In the genomic region with DNA sequence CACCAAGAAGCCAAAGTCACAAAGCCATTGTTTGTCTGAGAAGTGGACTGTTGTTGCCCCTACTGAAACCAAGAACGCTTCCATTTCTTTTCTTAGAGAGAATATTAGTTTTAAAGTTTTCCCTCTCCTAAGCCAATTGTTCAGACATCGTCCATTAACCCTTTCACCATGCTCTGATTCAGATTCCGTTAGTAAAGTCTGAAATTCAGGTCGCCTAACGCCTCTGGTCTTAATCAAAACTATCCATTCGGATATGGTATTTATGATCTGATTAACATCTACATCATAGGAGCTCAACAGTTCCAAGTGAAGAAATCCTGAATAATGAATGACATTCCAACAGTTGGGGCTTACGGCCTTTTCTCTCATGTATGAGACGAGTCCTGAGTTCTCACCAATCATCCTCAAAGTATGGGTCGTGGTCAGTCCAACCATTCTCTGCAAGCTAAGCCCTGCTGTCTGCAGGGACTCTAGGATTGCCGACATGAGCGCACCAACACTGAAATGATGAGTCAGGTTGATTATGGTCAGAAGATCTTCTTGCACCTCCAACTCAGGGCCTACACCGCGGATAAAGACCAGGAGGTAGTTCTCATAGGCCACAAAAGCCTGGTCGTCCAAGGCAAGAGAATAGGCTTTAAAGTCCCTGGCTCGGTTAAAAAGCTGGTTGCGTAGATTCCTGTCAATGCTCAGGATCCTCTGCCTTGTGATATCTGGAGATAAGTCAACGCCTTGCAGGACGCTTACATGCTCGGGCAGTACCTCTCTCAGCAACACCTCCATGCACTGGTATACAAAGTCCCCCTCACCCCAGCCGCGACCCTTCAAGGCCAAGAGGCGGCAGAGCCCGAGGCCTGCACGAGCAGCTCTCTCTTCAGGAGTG, we compare ENCODE assay signal across 8 cellular contexts. TPM values are rescaled to one million over a fixed set of nuclear protein-coding genes. Genes with fewer than 3 reads are reported as not detected.
A peak's percentile ranks its signal among the peaks of the same experiment; 100 is the strongest.
DNase-seq lines count a peak whose midpoint lies in the region; ATAC-seq lines count a peak whose summit lies in the region.

No MANE protein-coding gene starts in this region.

- peak; percentile 66 for DNase-seq in activated CD8-positive, alpha-beta memory T cell treated with anti-CD3 and anti-CD28 coated beads, Interleukin-2, amount 10 ng/mL, durations not matched to agents 7 days and 5 days
- DNase-seq in activated CD8-positive, alpha-beta memory T cell treated with anti-CD3 and anti-CD28 coated beads, Interleukin-2, amount 50 U/mL, for 48 hours: no peak
- peak; percentile 35 for DNase-seq in activated CD8-positive, alpha-beta T cell treated with anti-CD3 and anti-CD28 coated beads, Interleukin-2, amount 10 ng/mL, durations not matched to agents 7 days and 5 days
- peak; percentile 47 for DNase-seq in stromal cell of bone marrow (ENCODE audit: low read depth)
- no peak for DNase-seq in NCI-H1092 (lab: John Stamatoyannopoulos, UW)

- H3K27ac Mint-ChIP-seq in activated CD8-positive, alpha-beta memory T cell treated with anti-CD3 and anti-CD28 coated beads, Interleukin-2, amount 10 ng/mL, durations not matched to agents 7 days and 5 days: no peak overlapping the region
- no peak overlapping the region for H3K27ac Mint-ChIP-seq in activated CD8-positive, alpha-beta T cell treated with anti-CD3 and anti-CD28 coated beads, Interleukin-2, amount 10 ng/mL, durations not matched to agents 7 days and 5 days
- no peak overlapping the region for H3K27ac Mint-ChIP-seq in stimulated activated memory B cell treated with anti-CD40 and anti-IgM and Interleukin-4, amounts not matched to agents 10 μg/mL and 1 μg/mL and 100 μg/mL, for 72 hours

- ATAC-seq in activated CD8-positive, alpha-beta memory T cell treated with anti-CD3 and anti-CD28 coated beads, Interleukin-2, amount 10 ng/mL, durations not matched to agents 7 days and 5 days: no peak
- ATAC-seq in activated CD8-positive, alpha-beta T cell treated with anti-CD3 and anti-CD28 coated beads, Interleukin-2, amount 10 ng/mL, durations not matched to agents 7 days and 5 days: no peak
- no peak for ATAC-seq in stimulated activated memory B cell treated with anti-CD40 and anti-IgM and Interleukin-4, amounts not matched to agents 10 μg/mL and 1 μg/mL and 100 μg/mL, for 72 hours
- ATAC-seq in GM19395 (IDR thresholded peaks at IDR 0.05; ENCODE audit: unreplicated experiment): no peak

- peak overlapping the region; percentile 90 for H3K4me3 ChIP-seq in iPS-18c (ENCODE audit: insufficient read depth, low read depth, low read length)

- CTCF ChIA-PET in activated CD8-positive, alpha-beta memory T cell treated with anti-CD3 and anti-CD28 coated beads, Interleukin-2, amount 10 ng/mL, durations not matched to agents 7 days and 5 days (lab: Charles Lee): interaction anchor here (0.7 to 2.1 kb wide), 8 partner anchors 13 to 228 kb away, joined by 3 to 8 read pairs (median 4); no protein-coding TSS in a partner anchor
- CTCF ChIA-PET in activated CD8-positive, alpha-beta T cell treated with anti-CD3 and anti-CD28 coated beads, Interleukin-2, amount 10 ng/mL, durations not matched to agents 7 days and 5 days (lab: Charles Lee): interaction anchor here (0.8 to 2.7 kb wide), 8 partner anchors 26 to 149 kb away, joined by 3 to 14 read pairs (median 6); a partner anchor contains a TSS

- POLR2A ChIA-PET in activated CD8-positive, alpha-beta T cell treated with anti-CD3 and anti-CD28 coated beads, Interleukin-2, amount 10 ng/mL, durations not matched to agents 7 days and 5 days (lab: Charles Lee): interaction anchor here (0.6 to 2.9 kb wide), 14 partner anchors 13 to 229 kb away, joined by 3 to 24 read pairs (median 4); a partner anchor contains a TSS

- H3K9me3 ChIP-seq in iPS-18c (ENCODE audit: control insufficient read depth, insufficient read depth, low read length): no peaks in the 10 kb centered on the region

- H3K9me3 Mint-ChIP-seq in activated CD8-positive, alpha-beta memory T cell treated with anti-CD3 and anti-CD28 coated beads, Interleukin-2, amount 10 ng/mL, durations not matched to agents 7 days and 5 days (ENCODE audit: low read depth): no peaks in the 10 kb centered on the region
- H3K9me3 Mint-ChIP-seq in activated CD8-positive, alpha-beta T cell treated with anti-CD3 and anti-CD28 coated beads, Interleukin-2, amount 10 ng/mL, durations not matched to agents 7 days and 5 days (ENCODE audit: insufficient read depth): no peaks in the 10 kb centered on the region
- H3K9me3 Mint-ChIP-seq in stimulated activated memory B cell treated with anti-CD40 and anti-IgM and Interleukin-4, amounts not matched to agents 10 μg/mL and 1 μg/mL and 100 μg/mL, for 72 hours: no peaks in the 10 kb centered on the region

- H3K36me3 Mint-ChIP-seq in activated CD8-positive, alpha-beta memory T cell treated with anti-CD3 and anti-CD28 coated beads, Interleukin-2, amount 10 ng/mL, durations not matched to agents 7 days and 5 days: peaks cover 56% of the 10 kb centered on the region
- H3K36me3 Mint-ChIP-seq in activated CD8-positive, alpha-beta T cell treated with anti-CD3 and anti-CD28 coated beads, Interleukin-2, amount 10 ng/mL, durations not matched to agents 7 days and 5 days (ENCODE audit: low read depth): peaks cover 61% of the 10 kb centered on the region
- H3K36me3 Mint-ChIP-seq in stimulated activated memory B cell treated with anti-CD40 and anti-IgM and Interleukin-4, amounts not matched to agents 10 μg/mL and 1 μg/mL and 100 μg/mL, for 72 hours: peaks cover 28% of the 10 kb centered on the region

- no peaks in the 10 kb centered on the region for H3K27me3 Mint-ChIP-seq in activated CD8-positive, alpha-beta memory T cell treated with anti-CD3 and anti-CD28 coated beads, Interleukin-2, amount 10 ng/mL, durations not matched to agents 7 days and 5 days
- no peaks in the 10 kb centered on the region for H3K27me3 Mint-ChIP-seq in activated CD8-positive, alpha-beta T cell treated with anti-CD3 and anti-CD28 coated beads, Interleukin-2, amount 10 ng/mL, durations not matched to agents 7 days and 5 days (ENCODE audit: low read depth)
- H3K27me3 Mint-ChIP-seq in stimulated activated memory B cell treated with anti-CD40 and anti-IgM and Interleukin-4, amounts not matched to agents 10 μg/mL and 1 μg/mL and 100 μg/mL, for 72 hours: no peaks in the 10 kb centered on the region

- H3K4me3 Mint-ChIP-seq in activated CD8-positive, alpha-beta memory T cell treated with anti-CD3 and anti-CD28 coated beads, Interleukin-2, amount 10 ng/mL, durations not matched to agents 7 days and 5 days: no peak overlapping the region
- H3K4me3 Mint-ChIP-seq in activated CD8-positive, alpha-beta T cell treated with anti-CD3 and anti-CD28 coated beads, Interleukin-2, amount 10 ng/mL, durations not matched to agents 7 days and 5 days: no peak overlapping the region
- no peak overlapping the region for H3K4me3 Mint-ChIP-seq in stimulated activated memory B cell treated with anti-CD40 and anti-IgM and Interleukin-4, amounts not matched to agents 10 μg/mL and 1 μg/mL and 100 μg/mL, for 72 hours

- H3K4me1 Mint-ChIP-seq in activated CD8-positive, alpha-beta memory T cell treated with anti-CD3 and anti-CD28 coated beads, Interleukin-2, amount 10 ng/mL, durations not matched to agents 7 days and 5 days: peaks cover 38% of the 10 kb centered on the region
- H3K4me1 Mint-ChIP-seq in activated CD8-positive, alpha-beta T cell treated with anti-CD3 and anti-CD28 coated beads, Interleukin-2, amount 10 ng/mL, durations not matched to agents 7 days and 5 days (ENCODE audit: low read depth): peaks cover 47% of the 10 kb centered on the region
- H3K4me1 Mint-ChIP-seq in stimulated activated memory B cell treated with anti-CD40 and anti-IgM and Interleukin-4, amounts not matched to agents 10 μg/mL and 1 μg/mL and 100 μg/mL, for 72 hours: peaks cover 26% of the 10 kb centered on the region

RNA-seq across cellular contexts. Expression of a gene that starts 0.8 kb away (rescaled TPM):
- 10 to 100 TPM; 20.2 to 36.3 TPM for total RNA-seq in activated CD8-positive, alpha-beta memory T cell treated with anti-CD3 and anti-CD28 coated beads, Interleukin-2, amount 10 ng/mL, durations not matched to agents 7 days and 5 days
- 10 to 100 TPM; 18.4 to 19.3 TPM for total RNA-seq in activated CD8-positive, alpha-beta T cell treated with anti-CD3 and anti-CD28 coated beads, Interleukin-2, amount 10 ng/mL, durations not matched to agents 7 days and 5 days

RNA-seq across cellular contexts. Expression of a gene that starts 1.2 kb away (rescaled TPM):
- total RNA-seq in activated CD8-positive, alpha-beta memory T cell treated with anti-CD3 and anti-CD28 coated beads, Interleukin-2, amount 10 ng/mL, durations not matched to agents 7 days and 5 days: 10 to 100 TPM; 65.3 to 71.8 TPM
- 10 to 100 TPM; 60.9 to 65.3 TPM for total RNA-seq in activated CD8-positive, alpha-beta T cell treated with anti-CD3 and anti-CD28 coated beads, Interleukin-2, amount 10 ng/mL, durations not matched to agents 7 days and 5 days

RNA-seq across cellular contexts. Expression of a gene that starts 47.3 kb away (rescaled TPM):
- total RNA-seq in activated CD8-positive, alpha-beta memory T cell treated with anti-CD3 and anti-CD28 coated beads, Interleukin-2, amount 10 ng/mL, durations not matched to agents 7 days and 5 days: 10 to 100 TPM; 41.8 to 84.3 TPM
- total RNA-seq in activated CD8-positive, alpha-beta T cell treated with anti-CD3 and anti-CD28 coated beads, Interleukin-2, amount 10 ng/mL, durations not matched to agents 7 days and 5 days: 10 to 100 TPM; 49.3 to 52.3 TPM

Comparison
In these comparisons a context has a peak if more than half of its experiments do, and no peak if none do; other contexts are left out.
1. DNase-seq: peak in activated CD8-positive, alpha-beta memory T cell treated with anti-CD3 and anti-CD28 coated beads, Interleukin-2, amount 10 ng/mL, durations not matched to agents 7 days and 5 days (single experiment), activated CD8-positive, alpha-beta T cell treated with anti-CD3 and anti-CD28 coated beads, Interleukin-2, amount 10 ng/mL, durations not matched to agents 7 days and 5 days (single experiment) and stromal cell of bone marrow (single experiment); none in activated CD8-positive, alpha-beta memory T cell treated with anti-CD3 and anti-CD28 coated beads, Interleukin-2, amount 50 U/mL, for 48 hours (single experiment) and NCI-H1092 (single experiment).